13 cellular contexts compared by ENCODE assay signal in genomic region chr17:81339502-81340296, GRCh38. TPM values are rescaled to one million over a fixed set of nuclear protein-coding genes. Genes with fewer than 3 reads are reported as not detected.
DNase-seq lines count a peak whose midpoint lies in the region; ATAC-seq and TF ChIP-seq lines count a peak whose summit lies in the region.
"Had no signal": no experiment of that assay in that cellular context is flagged by ENCODE, and none has a peak within 500 bp of the region (broad histone marks: within the 10 kb centered on the region; RNA-seq: fewer than 3 reads in every experiment).

No MANE protein-coding gene starts in this region.

- POLR2A ChIA-PET in naive thymus-derived CD4-positive, alpha-beta T cell (lab: Charles Lee), result no interaction called here

- peak; percentile 3 to 48 for ATAC-seq in lower lobe of right lung
- no peak for ATAC-seq in activated T-cell treated with anti-CD3 and anti-CD28 coated beads, Interleukin-2, amount 50 U/mL, for 72 hours (replicated peaks in 1 of 2)
- no peak for ATAC-seq in naive thymus-derived CD4-positive, alpha-beta T cell

- H3K4me1 Mint-ChIP-seq in activated T-cell treated with anti-CD3 and anti-CD28 coated beads, Interleukin-2, amount 50 U/mL, for 72 hours (ENCODE audit: low read depth), result peaks cover 7% of the 10 kb centered on the region
- peaks cover 11 to 24% (median 15%) of the 10 kb centered on the region in 7 donors for H3K4me1 Mint-ChIP-seq in naive thymus-derived CD4-positive, alpha-beta T cell

- peak overlapping the region; percentile 67 to 86 for H3K27ac ChIP-seq in breast epithelium
- peak overlapping the region; percentile 93 for H3K27ac ChIP-seq in lower lobe of right lung
- H3K27ac ChIP-seq in tibial nerve, result peak overlapping the region in 3 of 4 donors; percentile 75 to 99 (median 98)
- no peak overlapping the region for H3K27ac ChIP-seq in naive thymus-derived CD4-positive, alpha-beta T cell (ENCODE audit: low read depth, low read length)

- peaks cover 40% of the 10 kb centered on the region for H3K27me3 Mint-ChIP-seq in activated T-cell treated with anti-CD3 and anti-CD28 coated beads, Interleukin-2, amount 50 U/mL, for 72 hours (ENCODE audit: low read depth)
- H3K27me3 Mint-ChIP-seq in naive thymus-derived CD4-positive, alpha-beta T cell, result peaks cover 21 to 50% (median 32%) of the 10 kb centered on the region in 5 donors

- CTCF ChIA-PET in naive thymus-derived CD4-positive, alpha-beta T cell (lab: Charles Lee), result interaction anchor here (0.6 kb wide), 1 partner anchor 168 kb away, joined by 3 read pairs; no protein-coding TSS in a partner anchor

- H3K4me1 ChIP-seq in breast epithelium (peaks cover 25% of the 10 kb centered on the region in 2 donors), lower lobe of right lung (peaks cover 69% of the 10 kb centered on the region), tibial nerve (peaks cover 0 to 75% (median 45%) of the 10 kb centered on the region in 4 donors)
- peaks cover 12 to 18% of the 10 kb centered on the region in 2 donors for H3K4me1 ChIP-seq in naive thymus-derived CD4-positive, alpha-beta T cell (ENCODE audit: control insufficient read depth in 2 of 2, insufficient read depth in 2 of 2, low read length in 2 of 2)

- H3K4me3 Mint-ChIP-seq in activated T-cell treated with anti-CD3 and anti-CD28 coated beads, Interleukin-2, amount 50 U/mL, for 72 hours, result no peak overlapping the region
- H3K4me3 Mint-ChIP-seq in naive thymus-derived CD4-positive, alpha-beta T cell, result no peak overlapping the region
- H3K4me3 Mint-ChIP-seq: activated T-cell treated with anti-CD3 and anti-CD28 coated beads, Interleukin-2, amount 50 U/mL, for 24 hours had no signal

- H3K27me3 ChIP-seq in breast epithelium, result no peaks in the 10 kb centered on the region
- H3K27me3 ChIP-seq in lower lobe of right lung (ENCODE audit: low read depth), result peaks cover 18% of the 10 kb centered on the region
- H3K27me3 ChIP-seq in tibial nerve, result no peaks in the 10 kb centered on the region
- peaks cover 3 to 46% of the 10 kb centered on the region in 2 donors for H3K27me3 ChIP-seq in naive thymus-derived CD4-positive, alpha-beta T cell (ENCODE audit: control insufficient read depth in 2 of 2, insufficient read depth in 2 of 2, low read length in 2 of 2)
- H3K27me3 ChIP-seq: ovary had no signal

- TF ChIP-seq POLR2A in breast epithelium (IDR thresholded peaks at IDR 0.05) (no peak), tibial nerve (IDR thresholded peaks at IDR 0.05) (no peak)

- intact Hi-C loops in breast epithelium (cut with DNase I; ENCODE audit: low total_unique reads) (loop anchor here (2.0 kb wide), 1 partner anchor 53 kb away; no protein-coding TSS in a partner anchor), lower lobe of right lung (cut with DNase I) (no loop called here)
- intact Hi-C loops in naive thymus-derived CD4-positive, alpha-beta T cell (cut with micrococcal nuclease), result no loop called here

- 51 to 57% methylated on average over 9 to 11 of the region's 11 CpGs for WGBS in tibial nerve, 2 donors

- H3K36me3 ChIP-seq in breast epithelium (no peaks in the 10 kb centered on the region), lower lobe of right lung (no peaks in the 10 kb centered on the region), tibial nerve (no peaks in the 10 kb centered on the region)
- H3K36me3 ChIP-seq in naive thymus-derived CD4-positive, alpha-beta T cell (ENCODE audit: control insufficient read depth in 2 of 3, insufficient read depth in 3 of 3, low read length in 3 of 3), result no peaks in the 10 kb centered on the region
- H3K36me3 ChIP-seq: ovary had no signal

- no peaks in the 10 kb centered on the region for H3K36me3 Mint-ChIP-seq in activated T-cell treated with anti-CD3 and anti-CD28 coated beads, Interleukin-2, amount 50 U/mL, for 72 hours (ENCODE audit: insufficient read depth in 2 of 2)
- peaks cover 0 to 4% (median 0%) of the 10 kb centered on the region in 5 donors for H3K36me3 Mint-ChIP-seq in naive thymus-derived CD4-positive, alpha-beta T cell

- no peak for TF ChIP-seq CTCF in breast epithelium (IDR thresholded peaks at IDR 0.05)
- no peak for TF ChIP-seq CTCF in lower lobe of right lung (IDR thresholded peaks at IDR 0.05)
- no peak for TF ChIP-seq CTCF in tibial nerve (IDR thresholded peaks at IDR 0.05)

- H3K27ac Mint-ChIP-seq in activated T-cell treated with anti-CD3 and anti-CD28 coated beads, Interleukin-2, amount 50 U/mL, for 72 hours, result no peak overlapping the region
- H3K27ac Mint-ChIP-seq in naive thymus-derived CD4-positive, alpha-beta T cell, result no peak overlapping the region
- H3K27ac Mint-ChIP-seq: activated T-cell treated with anti-CD3 and anti-CD28 coated beads, Interleukin-2, amount 50 U/mL, for 24 hours had no signal

- peak; percentile 34 for DNase-seq in NCI-H2227 (lab: John Stamatoyannopoulos, UW; ENCODE audit: unreplicated experiment)
- DNase-seq in NCI-H2227 treated with DMSO at 0.1 percent for 48 hours (lab: John Stamatoyannopoulos, UW), result no peak
- DNase-seq in breast epithelium (ENCODE audit: low spot score in 2 of 2), result no peak
- peak; percentile 75 for DNase-seq in lower lobe of right lung
- no peak for DNase-seq in tibial nerve (ENCODE audit: low spot score in 2 of 2)
- no peak for DNase-seq in NCI-H1105 (lab: John Stamatoyannopoulos, UW)
- no peak for DNase-seq in activated T-cell treated with anti-CD3 and anti-CD28 coated beads, Interleukin-2, amount 50 U/mL, for 72 hours
- DNase-seq in naive thymus-derived CD4-positive, alpha-beta T cell, result no peak
- DNase-seq: activated T-cell treated with anti-CD3 and anti-CD28 coated beads, Interleukin-2, amount 50 U/mL, for 24 hours; cortex of kidney; hippocampal formation; NCI-H748 treated with DMSO at 0.1 percent for 48 hours had no signal

- H3K4me3 ChIP-seq in breast epithelium (peak overlapping the region in 1 of 3 donors; percentile 31), lower lobe of right lung (peak overlapping the region; percentile 17), tibial nerve (no peak overlapping the region)
- no peak overlapping the region for H3K4me3 ChIP-seq in naive thymus-derived CD4-positive, alpha-beta T cell (ENCODE audit: low read length)
- H3K4me3 ChIP-seq: ovary had no signal

- no peaks in the 10 kb centered on the region for H3K9me3 Mint-ChIP-seq in activated T-cell treated with anti-CD3 and anti-CD28 coated beads, Interleukin-2, amount 50 U/mL, for 72 hours
- H3K9me3 Mint-ChIP-seq in naive thymus-derived CD4-positive, alpha-beta T cell, result peaks cover 0 to 3% (median 0%) of the 10 kb centered on the region in 11 donors
- H3K9me3 Mint-ChIP-seq: activated T-cell treated with anti-CD3 and anti-CD28 coated beads, Interleukin-2, amount 50 U/mL, for 24 hours had no signal

- no peak for TF ChIP-seq EP300 in tibial nerve (IDR thresholded peaks at IDR 0.05)

- H3K9me3 ChIP-seq in breast epithelium (no peaks in the 10 kb centered on the region), lower lobe of right lung (no peaks in the 10 kb centered on the region), tibial nerve (no peaks in the 10 kb centered on the region)
- H3K9me3 ChIP-seq in naive thymus-derived CD4-positive, alpha-beta T cell (ENCODE audit: control insufficient read depth in 2 of 3, low read length in 3 of 3), result no peaks in the 10 kb centered on the region
- H3K9me3 ChIP-seq: ovary had no signal

RNA-seq across cellular contexts. Expression of gene SLC38A10, which starts 44.6 kb away (rescaled TPM):
- total RNA-seq in breast epithelium, result 100 to 1,000 TPM in 1 of 3 donors, 10 to 100 TPM in 2; 52.4 to 104 (median 85.2) TPM
- 98.1 TPM for total RNA-seq in lower lobe of right lung
- 100 to 1,000 TPM in 2 of 4 donors, 10 to 100 TPM in 2; 80.0 to 149 (median 123) TPM for total RNA-seq in tibial nerve
- total RNA-seq in activated T-cell treated with anti-CD3 and anti-CD28 coated beads, Interleukin-2, amount 50 U/mL, for 72 hours, result 10 to 100 TPM; 49.8 to 63.6 TPM
- 100 to 1,000 TPM in 1 of 5 experiments, 10 to 100 TPM in 4; 54.9 to 122 (median 86.5) TPM for total RNA-seq in naive thymus-derived CD4-positive, alpha-beta T cell
- 10 to 100 TPM; 45.0 to 84.8 TPM for polyA plus RNA-seq in naive thymus-derived CD4-positive, alpha-beta T cell

RNA-seq across cellular contexts. Expression of gene BAHCC1, which starts 55.6 kb away (rescaled TPM):
- total RNA-seq in breast epithelium, result 10 to 100 TPM in 2 of 3 donors, 1 to 10 TPM in 1; 7.4 to 17.0 (median 11.7) TPM
- 19.9 TPM for total RNA-seq in lower lobe of right lung
- total RNA-seq in tibial nerve, result 10 to 100 TPM; 15.1 to 38.7 (median 27.4) TPM
- total RNA-seq in activated T-cell treated with anti-CD3 and anti-CD28 coated beads, Interleukin-2, amount 50 U/mL, for 72 hours, result under 1 TPM; 0.02 to 0.14 TPM
- 1 to 10 TPM in 1 of 5 experiments, under 1 TPM in 3, not detected in 1; 0.05 to 3.8 (median 0.68) TPM for total RNA-seq in naive thymus-derived CD4-positive, alpha-beta T cell
- polyA plus RNA-seq in naive thymus-derived CD4-positive, alpha-beta T cell, result not detected

Comparison
In these comparisons a context has a peak if more than half of its experiments do, and no peak if none do; other contexts are left out.
1. DNase-seq: peak in NCI-H2227 (single experiment) and lower lobe of right lung (single experiment); none in NCI-H2227 treated with DMSO at 0.1 percent for 48 hours (single experiment), breast epithelium (0 of 2), tibial nerve (0 of 2), NCI-H1105 (single experiment), activated T-cell treated with anti-CD3 and anti-CD28 coated beads, Interleukin-2, amount 50 U/mL, for 72 hours (0 of 2) and naive thymus-derived CD4-positive, alpha-beta T cell (0 of 9).
2. ATAC-seq: peak in lower lobe of right lung (2 of 2); none in activated T-cell treated with anti-CD3 and anti-CD28 coated beads, Interleukin-2, amount 50 U/mL, for 72 hours (0 of 2) and naive thymus-derived CD4-positive, alpha-beta T cell (single experiment).